ENCODE assay signal across 12 cellular contexts in the genomic region with DNA sequence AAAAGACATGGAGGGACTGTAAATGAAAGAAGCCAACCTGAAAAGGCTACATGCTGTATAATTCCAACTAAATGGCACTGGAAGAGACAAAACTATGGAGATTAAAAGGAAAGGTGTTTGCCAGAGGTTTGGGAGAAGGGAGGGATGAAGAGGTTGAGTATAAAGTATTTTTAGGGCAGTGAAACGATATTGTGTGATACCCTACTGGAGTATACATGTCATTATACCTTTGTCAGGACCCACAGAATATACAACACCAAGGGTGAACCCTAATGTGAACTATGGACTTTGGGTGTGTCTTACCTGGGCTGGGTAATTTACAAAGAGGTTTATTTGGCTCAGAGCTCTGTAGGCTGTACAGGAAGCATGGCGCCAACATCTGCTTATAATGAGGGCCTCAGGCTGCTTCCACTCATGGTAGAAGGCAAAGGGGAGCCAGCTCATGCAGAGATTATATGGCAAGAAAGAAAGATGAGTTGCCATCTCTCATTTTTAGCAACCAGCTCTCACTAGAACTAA.
DNase-seq lines count a peak whose midpoint lies in the region; ATAC-seq and TF ChIP-seq lines count a peak whose summit lies in the region.
"Had no signal": no experiment of that assay in that cellular context is flagged by ENCODE, and none has a peak within 500 bp of the region (broad histone marks: within the 10 kb centered on the region; RNA-seq: fewer than 3 reads in every experiment).

No MANE protein-coding gene starts in this region.

- H3K4me1 ChIP-seq in CD4-positive, CD25-positive, alpha-beta regulatory T cell (ENCODE audit: control insufficient read depth, insufficient read depth, low read length, poor library complexity, severe bottlenecking), result peaks cover 11% of the 10 kb centered on the region
- H3K4me1 ChIP-seq in foreskin keratinocyte (peaks cover 5% of the 10 kb centered on the region), Peyer's patch (peaks cover 0 to 26% (median 4%) of the 10 kb centered on the region in 4 donors)
- H3K4me1 ChIP-seq: left lung had no signal

- peaks cover 3% of the 10 kb centered on the region for H3K36me3 Mint-ChIP-seq in CD4-positive, CD25-positive, alpha-beta regulatory T cell
- H3K36me3 Mint-ChIP-seq in T-cell, result no peaks in the 10 kb centered on the region

- H3K4me3 ChIP-seq in CD4-positive, CD25-positive, alpha-beta regulatory T cell (ENCODE audit: low read depth, low read length), result no peak overlapping the region
- no peak overlapping the region for H3K4me3 ChIP-seq in Peyer's patch
- H3K4me3 ChIP-seq: left lung had no signal

- TF ChIP-seq CTCF in foreskin keratinocyte (conservative IDR thresholded peaks at IDR 0.05) (no peak), Peyer's patch (IDR thresholded peaks at IDR 0.05) (peak in 3 of 6 experiments; percentile 25 to 34 (median 30))

- no peak for DNase-seq in CD4-positive, CD25-positive, alpha-beta regulatory T cell
- DNase-seq in T-cell (no peak), foreskin keratinocyte (no peak), Peyer's patch (no peak), SKM-1 treated with dmso at 0.1 percent for 144 hours (lab: John Stamatoyannopoulos, UW; ENCODE audit: unreplicated experiment) (no peak)
- DNase-seq: H9, hippocampal formation, left lung, nephron progenitor cell, right cardiac atrium had no signal

- no peaks in the 10 kb centered on the region for H3K27me3 ChIP-seq in CD4-positive, CD25-positive, alpha-beta regulatory T cell (ENCODE audit: control insufficient read depth, insufficient read depth, low read length)
- H3K27me3 ChIP-seq in foreskin keratinocyte (no peaks in the 10 kb centered on the region), Peyer's patch (no peaks in the 10 kb centered on the region)
- H3K27me3 ChIP-seq: left lung had no signal

- no peaks in the 10 kb centered on the region for H3K27me3 Mint-ChIP-seq in CD4-positive, CD25-positive, alpha-beta regulatory T cell
- no peaks in the 10 kb centered on the region for H3K27me3 Mint-ChIP-seq in T-cell

- no peak for ATAC-seq in CD4-positive, CD25-positive, alpha-beta regulatory T cell (ENCODE audit: low read depth in 2 of 2)
- ATAC-seq in GM18517 (IDR thresholded peaks at IDR 0.05; ENCODE audit: unreplicated experiment) (peak; percentile 4), T-cell (replicated peaks in 1 of 4) (peak in 1 of 4 experiments; percentile 7), foreskin keratinocyte (peak; percentile 9), GM21717 (IDR thresholded peaks at IDR 0.05; ENCODE audit: unreplicated experiment) (no peak)
- ATAC-seq: left lung, right cardiac atrium had no signal

- no peak overlapping the region for H3K27ac ChIP-seq in CD4-positive, CD25-positive, alpha-beta regulatory T cell (ENCODE audit: insufficient read depth, low read length, poor library complexity, severe bottlenecking)
- H3K27ac ChIP-seq in foreskin keratinocyte (peak overlapping the region; percentile 78), Peyer's patch (peak overlapping the region in 2 of 4 donors; percentile 66 to 68)
- H3K27ac ChIP-seq: left lung had no signal

- H3K36me3 ChIP-seq in CD4-positive, CD25-positive, alpha-beta regulatory T cell (ENCODE audit: control insufficient read depth, insufficient read depth, low read length), result no peaks in the 10 kb centered on the region
- H3K36me3 ChIP-seq in Peyer's patch, result no peaks in the 10 kb centered on the region
- H3K36me3 ChIP-seq: left lung had no signal

- H3K27ac Mint-ChIP-seq in CD4-positive, CD25-positive, alpha-beta regulatory T cell, result peak overlapping the region; percentile 76 to 96 (median 77)
- peak overlapping the region; percentile 77 to 83 for H3K27ac Mint-ChIP-seq in T-cell

- CTCF ChIA-PET in T-cell (lab: Charles Lee), result interaction anchor here (0.6 to 1.3 kb wide), 5 partner anchors 9 to 99 kb away, joined by 3 to 4 read pairs (median 3); no protein-coding TSS in a partner anchor

- peaks cover 10 to 31% (median 21%) of the 10 kb centered on the region in 4 donors for H3K4me1 Mint-ChIP-seq in CD4-positive, CD25-positive, alpha-beta regulatory T cell
- peaks cover 14 to 27% (median 19%) of the 10 kb centered on the region in 3 donors for H3K4me1 Mint-ChIP-seq in T-cell

- peaks cover 0 to 4% (median 0%) of the 10 kb centered on the region in 7 donors for H3K9me3 Mint-ChIP-seq in CD4-positive, CD25-positive, alpha-beta regulatory T cell
- H3K9me3 Mint-ChIP-seq in T-cell, result peaks cover 0 to 4% (median 0%) of the 10 kb centered on the region in 3 donors
- H3K9me3 Mint-ChIP-seq: H9, nephron progenitor cell had no signal

- peak overlapping the region in 2 of 4 donors; percentile 7 to 50 for H3K4me3 Mint-ChIP-seq in CD4-positive, CD25-positive, alpha-beta regulatory T cell
- H3K4me3 Mint-ChIP-seq in T-cell, result no peak overlapping the region
- H3K4me3 Mint-ChIP-seq: H9, nephron progenitor cell had no signal

- H3K9me3 ChIP-seq in CD4-positive, CD25-positive, alpha-beta regulatory T cell (ENCODE audit: control insufficient read depth in 2 of 2, low read length in 2 of 2), result no peaks in the 10 kb centered on the region
- no peaks in the 10 kb centered on the region for H3K9me3 ChIP-seq in Peyer's patch
- H3K9me3 ChIP-seq: left lung had no signal

- POLR2A ChIA-PET in T-cell (lab: Charles Lee), result no interaction called here

- no peak for TF ChIP-seq POLR2A in Peyer's patch (IDR thresholded peaks at IDR 0.05)

Comparison
In these comparisons a context has a peak if more than half of its experiments do, and no peak if none do; other contexts are left out.
1. ATAC-seq: peak in GM18517 (single experiment) and foreskin keratinocyte (single experiment); none in CD4-positive, CD25-positive, alpha-beta regulatory T cell (0 of 2) and GM21717 (single experiment).